In the genomic region with DNA sequence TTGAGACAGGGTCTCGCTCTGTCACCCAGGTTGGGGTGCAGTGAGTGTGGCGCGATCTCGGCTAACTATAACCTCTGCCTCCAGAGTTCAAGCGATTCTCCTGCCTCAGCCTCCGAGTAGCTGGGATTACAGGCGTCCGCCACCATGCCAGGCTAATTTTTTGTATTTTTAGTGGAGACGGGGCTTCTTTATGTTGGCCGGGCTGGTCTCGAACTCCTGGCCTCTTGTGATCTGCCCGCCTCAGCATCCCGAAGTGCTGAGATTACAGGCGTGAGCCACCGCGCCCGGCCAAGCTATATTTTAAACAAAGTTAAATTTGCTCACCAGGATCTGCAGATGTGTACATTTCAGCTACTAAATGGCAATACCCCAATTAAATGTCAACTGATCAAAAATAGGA, we compare ENCODE assay signal across 1 cellular context.
TF ChIP-seq lines count a peak whose summit lies in the region.

No MANE protein-coding gene starts in this region.

TF ChIP-seq in GM12878, 131 proteins besides CTCF, POLR2A, EP300 and RAD21 (continued from another document):
- TF ChIP-seq, protein P1, sequence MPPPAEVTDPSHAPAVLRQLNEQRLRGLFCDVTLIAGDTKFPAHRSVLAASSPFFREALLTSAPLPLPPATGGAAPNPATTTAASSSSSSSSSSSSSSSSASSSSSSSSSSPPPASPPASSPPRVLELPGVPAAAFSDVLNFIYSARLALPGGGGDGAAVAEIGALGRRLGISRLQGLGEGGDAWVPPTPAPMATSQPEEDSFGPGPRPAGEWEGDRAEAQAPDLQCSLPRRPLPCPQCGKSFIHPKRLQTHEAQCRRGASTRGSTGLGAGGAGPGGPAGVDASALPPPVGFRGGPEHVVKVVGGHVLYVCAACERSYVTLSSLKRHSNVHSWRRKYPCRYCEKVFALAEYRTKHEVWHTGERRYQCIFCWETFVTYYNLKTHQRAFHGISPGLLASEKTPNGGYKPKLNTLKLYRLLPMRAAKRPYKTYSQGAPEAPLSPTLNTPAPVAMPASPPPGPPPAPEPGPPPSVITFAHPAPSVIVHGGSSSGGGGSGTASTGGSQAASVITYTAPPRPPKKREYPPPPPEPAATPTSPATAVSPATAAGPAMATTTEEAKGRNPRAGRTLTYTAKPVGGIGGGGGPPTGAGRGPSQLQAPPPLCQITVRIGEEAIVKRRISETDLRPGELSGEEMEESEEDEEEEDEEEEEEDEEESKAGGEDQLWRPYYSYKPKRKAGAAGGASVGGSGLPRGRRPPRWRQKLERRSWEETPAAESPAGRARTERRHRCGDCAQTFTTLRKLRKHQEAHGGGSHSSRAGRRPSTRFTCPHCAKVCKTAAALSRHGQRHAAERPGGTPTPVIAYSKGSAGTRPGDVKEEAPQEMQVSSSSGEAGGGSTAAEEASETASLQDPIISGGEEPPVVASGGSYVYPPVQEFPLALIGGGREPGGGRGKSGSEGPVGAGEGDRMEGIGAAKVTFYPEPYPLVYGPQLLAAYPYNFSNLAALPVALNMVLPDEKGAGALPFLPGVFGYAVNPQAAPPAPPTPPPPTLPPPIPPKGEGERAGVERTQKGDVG (CRISPR knock-in tag; IDR thresholded peaks at IDR 0.05), result no peak
- TF ChIP-seq LARP7 (IDR thresholded peaks at IDR 0.05) (no peak), CBX3 (IDR thresholded peaks at IDR 0.05; ENCODE audit: borderline replicate concordance, low read depth) (no peak), CREM (IDR thresholded peaks at IDR 0.05; ENCODE audit: low read depth) (no peak), IKZF2 (IDR thresholded peaks at IDR 0.05) (no peak), RFX5 (IDR thresholded peaks at IDR 0.05; ENCODE audit: low read depth, low read length) (no peak), PAX5 (IDR thresholded peaks at IDR 0.05; ENCODE audit: borderline replicate concordance, low read depth, low read length) (no peak), GATAD2B (conservative IDR thresholded peaks at IDR 0.05; ENCODE audit: low read depth) (no peak), SRF (IDR thresholded peaks at IDR 0.05; ENCODE audit: low read depth in 2 of 2, low read length in 2 of 2) (no peak)
- TF ChIP-seq, protein P2, sequence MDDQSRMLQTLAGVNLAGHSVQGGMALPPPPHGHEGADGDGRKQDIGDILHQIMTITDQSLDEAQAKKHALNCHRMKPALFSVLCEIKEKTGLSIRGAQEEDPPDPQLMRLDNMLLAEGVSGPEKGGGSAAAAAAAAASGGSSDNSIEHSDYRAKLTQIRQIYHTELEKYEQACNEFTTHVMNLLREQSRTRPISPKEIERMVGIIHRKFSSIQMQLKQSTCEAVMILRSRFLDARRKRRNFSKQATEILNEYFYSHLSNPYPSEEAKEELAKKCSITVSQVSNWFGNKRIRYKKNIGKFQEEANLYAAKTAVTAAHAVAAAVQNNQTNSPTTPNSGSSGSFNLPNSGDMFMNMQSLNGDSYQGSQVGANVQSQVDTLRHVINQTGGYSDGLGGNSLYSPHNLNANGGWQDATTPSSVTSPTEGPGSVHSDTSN (IDR thresholded peaks at IDR 0.05; ENCODE audit: insufficient replicate concordance, low read depth, low read length), result no peak
- TF ChIP-seq, protein P3, sequence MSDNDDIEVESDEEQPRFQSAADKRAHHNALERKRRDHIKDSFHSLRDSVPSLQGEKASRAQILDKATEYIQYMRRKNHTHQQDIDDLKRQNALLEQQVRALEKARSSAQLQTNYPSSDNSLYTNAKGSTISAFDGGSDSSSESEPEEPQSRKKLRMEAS (IDR thresholded peaks at IDR 0.05; ENCODE audit: low read depth, low read length), result no peak
- TF ChIP-seq, protein P4, sequence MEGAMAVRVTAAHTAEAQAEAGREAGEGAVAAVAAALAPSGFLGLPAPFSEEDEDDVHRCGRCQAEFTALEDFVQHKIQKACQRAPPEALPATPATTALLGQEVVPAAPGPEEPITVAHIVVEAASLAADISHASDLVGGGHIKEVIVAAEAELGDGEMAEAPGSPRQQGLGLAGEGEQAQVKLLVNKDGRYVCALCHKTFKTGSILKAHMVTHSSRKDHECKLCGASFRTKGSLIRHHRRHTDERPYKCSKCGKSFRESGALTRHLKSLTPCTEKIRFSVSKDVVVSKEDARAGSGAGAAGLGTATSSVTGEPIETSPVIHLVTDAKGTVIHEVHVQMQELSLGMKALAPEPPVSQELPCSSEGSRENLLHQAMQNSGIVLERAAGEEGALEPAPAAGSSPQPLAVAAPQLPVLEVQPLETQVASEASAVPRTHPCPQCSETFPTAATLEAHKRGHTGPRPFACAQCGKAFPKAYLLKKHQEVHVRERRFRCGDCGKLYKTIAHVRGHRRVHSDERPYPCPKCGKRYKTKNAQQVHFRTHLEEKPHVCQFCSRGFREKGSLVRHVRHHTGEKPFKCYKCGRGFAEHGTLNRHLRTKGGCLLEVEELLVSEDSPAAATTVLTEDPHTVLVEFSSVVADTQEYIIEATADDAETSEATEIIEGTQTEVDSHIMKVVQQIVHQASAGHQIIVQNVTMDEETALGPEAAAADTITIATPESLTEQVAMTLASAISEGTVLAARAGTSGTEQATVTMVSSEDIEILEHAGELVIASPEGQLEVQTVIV (IDR thresholded peaks at IDR 0.05; ENCODE audit: borderline replicate concordance, partially characterized antibody), result no peak
